Comparison of ENCODE assay signal across 8 cellular contexts in the genomic region with DNA sequence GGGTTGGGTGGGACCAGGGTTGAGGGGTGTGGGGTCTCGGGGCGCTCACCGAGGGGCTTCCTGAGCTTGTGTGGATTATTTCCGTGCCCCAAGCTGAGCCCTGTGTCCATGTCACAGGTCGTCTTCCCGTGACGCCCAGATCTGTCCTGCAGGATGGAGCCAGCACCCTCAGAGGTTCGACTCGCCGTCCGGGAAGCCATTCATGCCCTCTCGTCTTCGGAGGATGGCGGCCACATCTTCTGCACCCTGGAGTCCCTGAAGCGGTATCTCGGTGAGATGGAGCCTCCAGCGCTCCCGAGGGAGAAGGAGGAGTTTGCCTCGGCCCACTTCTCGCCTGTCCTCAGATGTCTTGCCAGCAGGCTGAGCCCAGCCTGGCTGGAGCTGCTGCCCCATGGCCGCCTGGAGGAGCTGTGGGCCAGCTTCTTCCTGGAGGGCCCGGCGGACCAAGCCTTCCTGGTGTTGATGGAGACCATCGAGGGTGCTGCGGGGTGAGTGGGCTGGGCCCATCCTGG. TPM values are rescaled to one million over a fixed set of nuclear protein-coding genes. Genes with fewer than 3 reads are reported as not detected.
DNase-seq lines count a peak whose midpoint lies in the region; ATAC-seq and TF ChIP-seq lines count a peak whose summit lies in the region.
"Had no signal": no experiment of that assay in that cellular context is flagged by ENCODE, and none has a peak within 500 bp of the region (broad histone marks: within the 10 kb centered on the region; RNA-seq: fewer than 3 reads in every experiment).

No MANE protein-coding gene starts in this region.

- peak overlapping the region; percentile 78 for H3K27ac ChIP-seq in subcutaneous abdominal adipose tissue (ENCODE audit: low read depth, low read length)

- H3K27me3 ChIP-seq in Loucy (ENCODE audit: insufficient read depth, low read length, poor library complexity, severe bottlenecking) (no peaks in the 10 kb centered on the region), kidney epithelial cell (ENCODE audit: control insufficient read depth, insufficient read depth, low read length) (no peaks in the 10 kb centered on the region), subcutaneous abdominal adipose tissue (ENCODE audit: control insufficient read depth in 5 of 5, insufficient read depth in 4 of 5, low read length in 5 of 5) (no peaks in the 10 kb centered on the region)
- H3K27me3 ChIP-seq: body of pancreas had no signal

- peak overlapping the region; percentile 75 for H3K4me2 ChIP-seq in Loucy (ENCODE audit: low read depth, low read length, poor library complexity, severe bottlenecking)

- ATAC-seq in HG02885 (IDR thresholded peaks at IDR 0.05; ENCODE audit: poor library complexity, unreplicated experiment), result no peak

- peaks cover 23% of the 10 kb centered on the region for H3K79me2 ChIP-seq in Loucy (ENCODE audit: insufficient read depth, low read length)

- H3K9ac ChIP-seq in Loucy (ENCODE audit: low read depth, low read length, poor library complexity, severe bottlenecking) (peak overlapping the region; percentile 84), subcutaneous abdominal adipose tissue (ENCODE audit: low read length in 5 of 5) (peak overlapping the region in 4 of 5 donors; percentile 78 to 95 (median 83))

- H3K36me3 ChIP-seq in Loucy (ENCODE audit: insufficient read depth, low read length) (no peaks in the 10 kb centered on the region), kidney epithelial cell (ENCODE audit: control insufficient read depth, insufficient read depth, low read length) (no peaks in the 10 kb centered on the region), subcutaneous abdominal adipose tissue (ENCODE audit: control insufficient read depth in 5 of 5, insufficient read depth in 5 of 5, low read length in 5 of 5) (peaks cover 0 to 45% (median 31%) of the 10 kb centered on the region in 5 donors)

- peak; percentile 44 for TF ChIP-seq CTCF in Loucy (conservative IDR thresholded peaks at IDR 0.05; ENCODE audit: low read length)
- TF ChIP-seq CTCF in kidney epithelial cell (IDR thresholded peaks at IDR 0.05; ENCODE audit: insufficient read depth, low read length, poor library complexity, severe bottlenecking), result peak; percentile 57

- no peaks in the 10 kb centered on the region for H3K9me2 ChIP-seq in Loucy (replicated peaks; ENCODE audit: low read depth, low read length)

- peak overlapping the region; percentile 76 for H3K4me3 ChIP-seq in Loucy (ENCODE audit: low read length, poor library complexity, severe bottlenecking)
- H3K4me3 ChIP-seq in kidney epithelial cell (ENCODE audit: low read depth, low read length), result peak overlapping the region; percentile 85
- peak overlapping the region; percentile 51 to 86 (median 78) for H3K4me3 ChIP-seq in subcutaneous abdominal adipose tissue (ENCODE audit: low read depth in 1 of 5, low read length in 5 of 5)

- no peaks in the 10 kb centered on the region for H3K9me3 ChIP-seq in Loucy (ENCODE audit: insufficient read depth, low read depth, low read length)
- H3K9me3 ChIP-seq in subcutaneous abdominal adipose tissue (ENCODE audit: control insufficient read depth in 5 of 5, low read length in 5 of 5), result no peaks in the 10 kb centered on the region
- H3K9me3 ChIP-seq: body of pancreas had no signal

- H3K4me1 ChIP-seq in Loucy (ENCODE audit: insufficient read depth, low read length, poor library complexity, severe bottlenecking), result peaks cover 5% of the 10 kb centered on the region
- H3K4me1 ChIP-seq in subcutaneous abdominal adipose tissue (ENCODE audit: control insufficient read depth in 5 of 5, insufficient read depth in 5 of 5, low read length in 5 of 5), result peaks cover 8 to 26% (median 22%) of the 10 kb centered on the region in 5 donors

- no peak overlapping the region for H2AFZ ChIP-seq in Loucy (ENCODE audit: low read length)

- H4K20me1 ChIP-seq in Loucy (ENCODE audit: insufficient read depth, low read length, poor library complexity, severe bottlenecking), result no peaks in the 10 kb centered on the region

- H3F3A ChIP-seq in Loucy (ENCODE audit: low read depth), result no peaks in the 10 kb centered on the region

- DNase-seq in GM04503 (ENCODE audit: low read depth), result peak; percentile 42
- peak; percentile 44 for DNase-seq in brain pericyte (ENCODE audit: low read depth, low spot score)
- DNase-seq in kidney epithelial cell (ENCODE audit: low read depth), result no peak
- DNase-seq in NCI-H2171 treated with DMSO at 0.1 percent for 48 hours (lab: John Stamatoyannopoulos, UW), result no peak

RNA-seq across cellular contexts. Expression of a gene that starts 1.0 kb away (rescaled TPM):
- 23.1 and 28.1 TPM in 2 replicates for total RNA-seq in kidney epithelial cell

RNA-seq across cellular contexts. Expression of a gene that starts 5.4 kb away (rescaled TPM):
- total RNA-seq in kidney epithelial cell, result not detected in 2 replicates
- total RNA-seq: body of pancreas had no signal

RNA-seq across cellular contexts. Expression of a gene that starts 19.4 kb away (rescaled TPM):
- total RNA-seq in kidney epithelial cell, result 116 and 186 TPM in 2 replicates

RNA-seq across cellular contexts. Expression of a gene that starts 39.3 kb away (rescaled TPM):
- total RNA-seq in kidney epithelial cell, result 1.2 and 4.0 TPM in 2 replicates

RNA-seq across cellular contexts. Expression of a gene that starts 49.8 kb away (rescaled TPM):
- 0.08 and 0.14 TPM in 2 replicates for total RNA-seq in kidney epithelial cell

Comparison
In these comparisons a context has a peak if more than half of its experiments do, and no peak if none do; other contexts are left out.
1. DNase-seq: peak in GM04503 (single experiment) and brain pericyte (single experiment); none in kidney epithelial cell (single experiment) and NCI-H2171 treated with DMSO at 0.1 percent for 48 hours (single experiment).
2. Peak in every context shown above with its lines, with median percentiles within 50 percentile points of each other: H3K4me3 ChIP-seq.